ENCODE assay signal across 22 cellular contexts in the genomic region with DNA sequence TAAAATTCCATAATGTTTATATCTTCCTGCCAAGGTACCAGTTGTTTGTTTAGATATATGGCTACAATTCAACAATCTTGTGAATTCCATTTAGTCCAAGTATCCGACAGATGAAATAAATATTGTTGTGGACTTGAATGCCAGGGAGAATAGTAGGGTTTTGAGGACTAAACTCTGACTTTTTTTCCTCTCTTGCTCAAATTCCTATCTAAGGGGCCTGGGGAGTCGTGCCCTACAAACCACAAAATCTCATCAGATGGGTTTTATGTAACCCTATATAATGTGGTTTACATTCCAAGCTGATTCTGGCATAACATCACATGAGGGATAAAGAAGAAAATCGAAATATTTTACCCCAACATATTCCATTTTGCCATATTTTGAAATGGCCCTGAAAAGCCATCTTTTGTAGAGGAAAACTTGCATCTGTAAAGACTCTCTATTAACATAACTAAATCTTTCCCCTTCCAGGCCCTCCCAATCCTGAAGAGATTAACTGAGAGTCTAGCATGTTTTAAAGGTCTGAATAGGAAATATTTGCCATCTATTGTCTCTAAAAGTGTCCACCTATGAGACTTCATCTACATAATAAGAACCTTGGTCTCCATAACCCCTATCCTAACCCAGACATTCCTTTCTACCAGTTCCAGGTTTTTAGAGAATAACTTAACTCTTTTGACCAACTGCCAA.
"Had no signal": no experiment of that assay in that cellular context is flagged by ENCODE, and none has a peak within 500 bp of the region (broad histone marks: within the 10 kb centered on the region; RNA-seq: fewer than 3 reads in every experiment).

No MANE protein-coding gene starts in this region.

- H3K4me3 ChIP-seq: breast epithelium, mucosa of descending colon, stomach, testis, upper lobe of right lung had no signal

- ATAC-seq: activated CD8-positive, alpha-beta T cell treated with anti-CD3 and anti-CD28 coated beads for 36 hours; activated T-cell treated with anti-CD3 and anti-CD28 coated beads, Interleukin-2, amount 50 U/mL, for 72 hours; effector memory CD8-positive, alpha-beta T cell; left ventricle myocardium superior; mucosa of descending colon; naive thymus-derived CD8-positive, alpha-beta T cell; upper lobe of right lung had no signal

- DNase-seq: activated CD4-positive, alpha-beta T cell treated with anti-CD3 and anti-CD28 coated beads for 4 hours; activated CD8-positive, alpha-beta memory T cell treated with anti-CD3 and anti-CD28 coated beads, Interleukin-2, amount 50 U/mL, for 4 hours; activated CD8-positive, alpha-beta T cell treated with anti-CD3 and anti-CD28 coated beads for 36 hours; activated gamma-delta T cell treated with Interleukin-2 at 50 U/mL for 16 hours; activated T-cell treated with anti-CD3 and anti-CD28 coated beads, Interleukin-2, amount 50 U/mL, for 72 hours; anterior cingulate cortex; cerebellar nuclear complex; dermis blood vessel endothelial cell; effector memory CD8-positive, alpha-beta T cell; hippocampal formation; left ventricle myocardium superior; mucosa of descending colon; naive thymus-derived CD8-positive, alpha-beta T cell; stimulated activated CD4-positive, alpha-beta T cell treated with anti-CD3 and anti-CD28 coated beads, Interleukin-12 subunit alpha, Interleukin-12 subunit beta, amount 100 ng/mL, for 4 hours; stimulated activated CD4-positive, alpha-beta T cell treated with anti-CD3 and anti-CD28 coated beads, Interleukin-2, amount 100 ng/mL, for 24 hours; stomach; T-helper 2 cell; testis; upper lobe of right lung had no signal

- H3K27ac ChIP-seq: breast epithelium, neutrophil, parathyroid adenoma, stomach, testis, upper lobe of right lung had no signal

- H3K27me3 ChIP-seq: breast epithelium, neutrophil, stomach, testis, upper lobe of right lung had no signal

- H3K4me1 ChIP-seq: parathyroid adenoma, testis, upper lobe of right lung had no signal

- H3K9me3 ChIP-seq: breast epithelium, mucosa of descending colon, neutrophil, stomach, testis, upper lobe of right lung had no signal

- H3K36me3 ChIP-seq: breast epithelium, neutrophil, stomach, upper lobe of right lung had no signal
